In genomic region chr4:170193496-170193895, GRCh38 we compare ENCODE assay signal across 28 cellular contexts.
DNase-seq lines count a peak whose midpoint lies in the region; ATAC-seq, FAIRE-seq and TF ChIP-seq lines count a peak whose summit lies in the region.
"Had no signal": no experiment of that assay in that cellular context is flagged by ENCODE, and none has a peak within 500 bp of the region (broad histone marks: within the 10 kb centered on the region; RNA-seq: fewer than 3 reads in every experiment).

No MANE protein-coding gene starts in this region.

- DNase-seq in MCF 10A (ENCODE audit: unreplicated experiment) (no peak), breast epithelium (ENCODE audit: low spot score in 2 of 2) (no peak), epithelial cell of esophagus (ENCODE audit: low read depth) (peak; percentile 68), keratinocyte (ENCODE audit: low read depth, low spot score) (peak; percentile 2), activated gamma-delta T cell treated with Interleukin-2 at 50 U/mL for 16 hours (no peak), SW 1271 (lab: John Stamatoyannopoulos, UW) (no peak)
- no peak for DNase-seq in activated T-helper 2 cell treated with anti-CD3 and anti-CD28 coated beads, Interferon-gamma antibody, Interleukin-2, Interleukin-4, amounts not matched to agents 10 μg/mL and 5 μg/mL and 100 μg/mL, durations not matched to agents 14 hours and 24 hours and 36 hours (ENCODE audit: low spot score)
- DNase-seq: 8988T; ACHN; BE2C; Calu3; DMS79 treated with DMSO at 0.1 percent for 48 hours; GM23248; H7; Karpas-422; NCI-H1417; NCI-H1694; NCI-H2029 treated with DMSO at 0.1 percent for 48 hours; NCI-H446 treated with DMSO at 0.1 percent for 48 hours; NCI-H526; NCI-H82; NK-92 treated with Interleukin-12 subunit alpha and Interleukin-12 subunit beta, amount 100 ng/mL, for 24 hours; RPMI8226; SHP77 had no signal

- no TSS peak for BruUV-seq in MCF 10A (replicated peaks; lab: Mats Ljungman, UMichigan)

- H4K20me1 ChIP-seq in keratinocyte (ENCODE audit: control insufficient read depth, extremely low read depth, insufficient read depth, low read length): no peaks in the 10 kb centered on the region

- no peak overlapping the region for H2AFZ ChIP-seq in keratinocyte (ENCODE audit: control insufficient read depth, low read length)
- H2AFZ ChIP-seq: GM23248 had no signal

- no peak overlapping the region for H3K4me2 ChIP-seq in keratinocyte (ENCODE audit: control insufficient read depth, extremely low read depth, insufficient read depth, low read depth, low read length)

- H3K4me1 ChIP-seq in breast epithelium: no peaks in the 10 kb centered on the region
- no peaks in the 10 kb centered on the region for H3K4me1 ChIP-seq in keratinocyte (ENCODE audit: control insufficient read depth, extremely low read depth, insufficient read depth, low read length)
- H3K4me1 ChIP-seq: BE2C had no signal

- no peaks in the 10 kb centered on the region for H3K9me1 ChIP-seq in keratinocyte (ENCODE audit: control insufficient read depth, extremely low read depth, insufficient read depth, low read length)

- H3K79me2 ChIP-seq in keratinocyte (ENCODE audit: control insufficient read depth, insufficient read depth, low read length): no peaks in the 10 kb centered on the region

- no peak for FAIRE-seq in keratinocyte (lab: Jason Lieb, UNC)
- FAIRE-seq: GM12892, HepG2 had no signal

- dilution Hi-C loops in keratinocyte (cut with MboI; ENCODE audit: extremely low pct_ligation_motif_present, low sequenced_read_pairs): no loop called here

- no peaks in the 10 kb centered on the region for H3K27me3 ChIP-seq in breast epithelium
- H3K27me3 ChIP-seq in keratinocyte (ENCODE audit: control insufficient read depth, extremely low read depth, insufficient read depth, low read length): no peaks in the 10 kb centered on the region
- H3K27me3 ChIP-seq: BE2C had no signal

- H3K4me3 Mint-ChIP-seq in MCF 10A (ENCODE audit: unreplicated experiment): no peak overlapping the region
- no peak overlapping the region for H3K4me3 Mint-ChIP-seq in activated T-helper 2 cell treated with anti-CD3 and anti-CD28 coated beads, Interferon-gamma antibody, Interleukin-2, Interleukin-4, amounts not matched to agents 10 μg/mL and 5 μg/mL and 100 μg/mL, durations not matched to agents 14 hours and 24 hours and 36 hours (ENCODE audit: low read depth)

- no peak overlapping the region for H3K9ac ChIP-seq in keratinocyte (ENCODE audit: control insufficient read depth, extremely low read depth, insufficient read depth, low read length)
- H3K9ac ChIP-seq: GM23248 had no signal

- no peaks in the 10 kb centered on the region for H3K36me3 Mint-ChIP-seq in MCF 10A (ENCODE audit: insufficient read depth, unreplicated experiment)
- H3K36me3 Mint-ChIP-seq in activated T-helper 2 cell treated with anti-CD3 and anti-CD28 coated beads, Interferon-gamma antibody, Interleukin-2, Interleukin-4, amounts not matched to agents 10 μg/mL and 5 μg/mL and 100 μg/mL, durations not matched to agents 14 hours and 24 hours and 36 hours (ENCODE audit: low read depth): no peaks in the 10 kb centered on the region

- peak overlapping the region; percentile 27 for H3K27ac Mint-ChIP-seq in MCF 10A (ENCODE audit: low read depth, unreplicated experiment)
- H3K27ac Mint-ChIP-seq in activated T-helper 2 cell treated with anti-CD3 and anti-CD28 coated beads, Interferon-gamma antibody, Interleukin-2, Interleukin-4, amounts not matched to agents 10 μg/mL and 5 μg/mL and 100 μg/mL, durations not matched to agents 14 hours and 24 hours and 36 hours: no peak overlapping the region

- CTCF ChIA-PET in MCF 10A (lab: Yijun Ruan, JAX): no interaction called here

- no peaks in the 10 kb centered on the region for H3K9me3 ChIP-seq in breast epithelium
- H3K9me3 ChIP-seq in keratinocyte (ENCODE audit: control insufficient read depth, low read depth, low read length): no peaks in the 10 kb centered on the region
- H3K9me3 ChIP-seq: BE2C had no signal

- intact Hi-C loops in MCF 10A (cut with micrococcal nuclease) (no loop called here), breast epithelium (cut with DNase I; ENCODE audit: low total_unique reads) (no loop called here)
- intact Hi-C loops in activated T-helper 2 cell treated with anti-CD3 and anti-CD28 coated beads, Interferon-gamma antibody, Interleukin-2, Interleukin-4, amounts not matched to agents 10 μg/mL and 5 μg/mL and 100 μg/mL, durations not matched to agents 14 hours and 24 hours and 36 hours (cut with micrococcal nuclease): no loop called here

- peaks cover 6% of the 10 kb centered on the region for H3K4me1 Mint-ChIP-seq in MCF 10A (ENCODE audit: insufficient read depth, unreplicated experiment)
- no peaks in the 10 kb centered on the region for H3K4me1 Mint-ChIP-seq in activated T-helper 2 cell treated with anti-CD3 and anti-CD28 coated beads, Interferon-gamma antibody, Interleukin-2, Interleukin-4, amounts not matched to agents 10 μg/mL and 5 μg/mL and 100 μg/mL, durations not matched to agents 14 hours and 24 hours and 36 hours (ENCODE audit: low read depth)

- no peaks in the 10 kb centered on the region for H3K27me3 Mint-ChIP-seq in MCF 10A (ENCODE audit: insufficient read depth, unreplicated experiment)
- H3K27me3 Mint-ChIP-seq in activated T-helper 2 cell treated with anti-CD3 and anti-CD28 coated beads, Interferon-gamma antibody, Interleukin-2, Interleukin-4, amounts not matched to agents 10 μg/mL and 5 μg/mL and 100 μg/mL, durations not matched to agents 14 hours and 24 hours and 36 hours (ENCODE audit: low read depth): no peaks in the 10 kb centered on the region

- H3K36me3 ChIP-seq in breast epithelium: no peaks in the 10 kb centered on the region
- H3K36me3 ChIP-seq in keratinocyte (ENCODE audit: control insufficient read depth in 2 of 2, extremely low read depth in 1 of 2, insufficient read depth in 2 of 2, low read length in 2 of 2): no peaks in the 10 kb centered on the region
- H3K36me3 ChIP-seq: BE2C had no signal

- H3K4me3 ChIP-seq in breast epithelium: no peak overlapping the region
- no peak overlapping the region for H3K4me3 ChIP-seq in epithelial cell of esophagus (ENCODE audit: low read length)
- no peak overlapping the region for H3K4me3 ChIP-seq in keratinocyte (ENCODE audit: control insufficient read depth in 2 of 3, extremely low read depth in 1 of 3, insufficient read depth in 2 of 3, low read depth in 1 of 3, low read length in 3 of 3)
- H3K4me3 ChIP-seq: GM23248, SK-N-MC had no signal

- POLR2A ChIA-PET in MCF 10A (lab: Yijun Ruan, JAX): no interaction called here

- TF ChIP-seq CTCF in MCF 10A (IDR thresholded peaks at IDR 0.05; ENCODE audit: unreplicated experiment) (no peak), breast epithelium (IDR thresholded peaks at IDR 0.05) (no peak), epithelial cell of esophagus (IDR thresholded peaks at IDR 0.05; ENCODE audit: insufficient read depth, low read depth, low read length, missing control alignments) (no peak), keratinocyte (optimal IDR thresholded peaks at IDR 0.05 in 1 of 3, IDR thresholded peaks at IDR 0.05 in 1 of 3, conservative IDR thresholded peaks at IDR 0.05 in 1 of 3; ENCODE audit: extremely low read depth in 1 of 3, insufficient read depth in 2 of 3, low read length in 3 of 3) (no peak)

- H3K27ac ChIP-seq in breast epithelium: peak overlapping the region in 1 of 2 donors; percentile 68
- no peak overlapping the region for H3K27ac ChIP-seq in keratinocyte (ENCODE audit: control insufficient read depth, insufficient read depth, low read length)
- H3K27ac ChIP-seq: GM23248, SK-N-MC had no signal

- no peak for ATAC-seq in HG02970 (IDR thresholded peaks at IDR 0.05; ENCODE audit: low FRiP score, unreplicated experiment)
- ATAC-seq: HepG2 had no signal

- TF ChIP-seq POLR2A in breast epithelium (IDR thresholded peaks at IDR 0.05): no peak

- no peaks in the 10 kb centered on the region for H3K9me3 Mint-ChIP-seq in MCF 10A (ENCODE audit: unreplicated experiment)
- H3K9me3 Mint-ChIP-seq in activated T-helper 2 cell treated with anti-CD3 and anti-CD28 coated beads, Interferon-gamma antibody, Interleukin-2, Interleukin-4, amounts not matched to agents 10 μg/mL and 5 μg/mL and 100 μg/mL, durations not matched to agents 14 hours and 24 hours and 36 hours: no peaks in the 10 kb centered on the region

Comparison
In these comparisons a context has a peak if more than half of its experiments do, and no peak if none do; other contexts are left out.
1. DNase-seq: peak in epithelial cell of esophagus (single experiment) and keratinocyte (single experiment); none in MCF 10A (single experiment), breast epithelium (0 of 2), activated gamma-delta T cell treated with Interleukin-2 at 50 U/mL for 16 hours (single experiment), SW 1271 (0 of 2) and activated T-helper 2 cell treated with anti-CD3 and anti-CD28 coated beads, Interferon-gamma antibody, Interleukin-2, Interleukin-4, amounts not matched to agents 10 μg/mL and 5 μg/mL and 100 μg/mL, durations not matched to agents 14 hours and 24 hours and 36 hours (single experiment).